ENCODE assay signal across 8 cellular contexts in the genomic region with DNA sequence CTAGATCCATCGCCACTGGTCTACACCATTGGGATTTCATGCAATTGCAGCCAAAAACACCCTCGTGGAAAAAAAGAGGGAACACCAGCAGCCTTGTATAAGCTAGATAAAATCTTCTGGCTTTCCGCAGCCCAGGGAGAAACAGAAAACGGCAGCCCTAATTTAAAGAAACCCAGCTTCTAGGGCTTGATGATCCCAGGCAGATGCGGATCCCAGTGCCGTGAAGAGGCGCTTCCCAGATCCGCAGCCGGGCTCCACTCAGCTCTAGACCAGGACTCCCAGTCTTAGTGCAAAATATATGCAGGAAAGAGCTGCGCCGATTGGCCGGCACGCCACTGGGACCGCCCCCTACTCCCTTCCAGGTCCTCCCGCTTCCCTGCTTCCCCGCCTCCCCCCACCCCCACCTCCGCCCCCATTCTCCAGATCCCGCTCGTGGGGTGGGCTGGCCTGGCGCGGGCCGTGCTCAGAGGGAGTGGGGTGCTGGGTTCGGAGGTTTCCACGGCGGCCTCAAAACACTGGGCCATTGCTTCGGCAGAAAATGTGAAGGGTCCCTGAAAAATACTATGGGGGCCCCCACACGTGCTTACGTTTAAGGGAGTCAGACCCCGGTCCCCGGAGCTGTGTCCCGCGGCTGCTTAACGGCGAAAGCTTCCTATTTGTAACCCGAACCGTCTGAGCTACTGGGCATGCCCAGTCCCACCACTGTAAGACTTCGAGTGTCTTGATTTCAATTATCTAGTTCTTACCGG.
DNase-seq lines count a peak whose midpoint lies in the region; ATAC-seq and TF ChIP-seq lines count a peak whose summit lies in the region.

No MANE protein-coding gene starts in this region.

- peaks cover 17% of the 10 kb centered on the region for H4K20me1 ChIP-seq in hepatocyte (ENCODE audit: insufficient read depth, poor library complexity, severe bottlenecking)

- peak overlapping the region; percentile 92 for H3K27ac ChIP-seq in brain microvascular endothelial cell
- peak overlapping the region; percentile 96 for H3K27ac ChIP-seq in hepatocyte

- POLR2A ChIA-PET in GM10248 (lab: Yijun Ruan, JAX) = interaction anchor here (0.6 kb wide), 1 partner anchor 1654 kb away, joined by 3 read pairs; no protein-coding TSS in a partner anchor

- no peak for ATAC-seq in HG03025 (IDR thresholded peaks at IDR 0.05; ENCODE audit: low FRiP score, unreplicated experiment)
- ATAC-seq in HG03342 (IDR thresholded peaks at IDR 0.05; ENCODE audit: unreplicated experiment) = no peak

- H3K27me3 Mint-ChIP-seq in T-helper 2 cell treated with Interferon-gamma antibody and Interleukin-4, amounts not matched to agents 5 μg/mL and 100 μg/mL, for 36 hours (ENCODE audit: low read depth) = peaks cover 76% of the 10 kb centered on the region

- no peaks in the 10 kb centered on the region for H3K9me2 ChIP-seq in hepatocyte (replicated peaks; ENCODE audit: insufficient read depth)

- in situ Hi-C loops in brain microvascular endothelial cell (cut with HindIII; ENCODE audit: low pct_ligation_motif_present, low sequenced_read_pairs) = no loop called here

- CTCF ChIA-PET in GM10248 (lab: Yijun Ruan, JAX) = interaction anchor here (1.2 to 4.9 kb wide), 14 partner anchors 10 to 537 kb away, joined by 4 to 48 read pairs (median 6); no protein-coding TSS in a partner anchor

- DNase-seq in GM10248 (ENCODE audit: extremely low spot score) = peak; percentile 38
- peak; percentile 88 for DNase-seq in NCI-H187 treated with DMSO at 0.1 percent for 48 hours (lab: John Stamatoyannopoulos, UW)
- peak; percentile 16 for DNase-seq in T-helper 2 cell treated with Interferon-gamma antibody and Interleukin-4, amounts not matched to agents 5 μg/mL and 100 μg/mL, for 36 hours (ENCODE audit: low spot score)
- DNase-seq in brain microvascular endothelial cell = peak; percentile 93
- peak; percentile 97 for DNase-seq in hepatocyte (ENCODE audit: low spot score)
- peak; percentile 95 for DNase-seq in posterior vena cava (ENCODE audit: low spot score)

- no peaks in the 10 kb centered on the region for H3K9me3 Mint-ChIP-seq in T-helper 2 cell treated with Interferon-gamma antibody and Interleukin-4, amounts not matched to agents 5 μg/mL and 100 μg/mL, for 36 hours

- H3K36me3 ChIP-seq in brain microvascular endothelial cell (replicated peaks) (peaks cover 17% of the 10 kb centered on the region), hepatocyte (replicated peaks; ENCODE audit: insufficient read depth, low read depth) (no peaks in the 10 kb centered on the region)

- peak overlapping the region; percentile 72 for H3K4me2 ChIP-seq in hepatocyte

- peak overlapping the region; percentile 85 for H3K4me3 Mint-ChIP-seq in T-helper 2 cell treated with Interferon-gamma antibody and Interleukin-4, amounts not matched to agents 5 μg/mL and 100 μg/mL, for 36 hours

- TF ChIP-seq CTCF in GM10248 (IDR thresholded peaks at IDR 0.05; ENCODE audit: control extremely low read depth, extremely low read depth, low read depth, missing control alignments) (no peak), brain microvascular endothelial cell (IDR thresholded peaks at IDR 0.05; ENCODE audit: low read depth, low read length, missing control alignments) (no peak), hepatocyte (IDR thresholded peaks at IDR 0.05; ENCODE audit: poor library complexity) (no peak)

- H3K4me3 ChIP-seq in brain microvascular endothelial cell (ENCODE audit: low read depth, low read length) = peak overlapping the region; percentile 84
- peak overlapping the region; percentile 94 for H3K4me3 ChIP-seq in hepatocyte

- H3K9me3 ChIP-seq in hepatocyte (ENCODE audit: low read depth) = no peaks in the 10 kb centered on the region

- no peaks in the 10 kb centered on the region for H3K36me3 Mint-ChIP-seq in T-helper 2 cell treated with Interferon-gamma antibody and Interleukin-4, amounts not matched to agents 5 μg/mL and 100 μg/mL, for 36 hours (ENCODE audit: low read depth)

- no peak overlapping the region for H2AFZ ChIP-seq in hepatocyte

- H3K79me2 ChIP-seq in hepatocyte = peaks cover 46% of the 10 kb centered on the region

- peaks cover 21% of the 10 kb centered on the region for H3K4me1 ChIP-seq in hepatocyte (ENCODE audit: insufficient read depth)

- WGBS in hepatocyte (ENCODE audit: low lambda C conversion rate, missing lambda C conversion rate) = 1% methylated on average over 38 of the region's 38 CpGs

- no peak overlapping the region for H3K27ac Mint-ChIP-seq in T-helper 2 cell treated with Interferon-gamma antibody and Interleukin-4, amounts not matched to agents 5 μg/mL and 100 μg/mL, for 36 hours

- intact Hi-C loops in posterior vena cava (cut with DNase I) = loop anchor here (5.0 kb wide), 3 partner anchors 384 to 529 kb away; no protein-coding TSS in a partner anchor

- peaks cover 20% of the 10 kb centered on the region for H3K4me1 Mint-ChIP-seq in T-helper 2 cell treated with Interferon-gamma antibody and Interleukin-4, amounts not matched to agents 5 μg/mL and 100 μg/mL, for 36 hours (ENCODE audit: low read depth)

- no peaks in the 10 kb centered on the region for H3K27me3 ChIP-seq in brain microvascular endothelial cell (replicated peaks)
- no peaks in the 10 kb centered on the region for H3K27me3 ChIP-seq in hepatocyte

Comparison
In these comparisons a context has a peak if more than half of its experiments do, and no peak if none do; other contexts are left out.
1. DNase-seq: peak in every context shown above with its lines; median percentile 97 in hepatocyte; 95 in posterior vena cava; 93 in brain microvascular endothelial cell; 88 in NCI-H187 treated with DMSO at 0.1 percent for 48 hours; 38 in GM10248; 16 in T-helper 2 cell treated with Interferon-gamma antibody and Interleukin-4, amounts not matched to agents 5 μg/mL and 100 μg/mL, for 36 hours.